20 cellular contexts compared by ENCODE assay signal in genomic region chr2:42383855-42384530, GRCh38. TPM values are rescaled to one million over a fixed set of nuclear protein-coding genes. Genes with fewer than 3 reads are reported as not detected.
DNase-seq lines count a peak whose midpoint lies in the region; ATAC-seq and TF ChIP-seq lines count a peak whose summit lies in the region.
"Had no signal": no experiment of that assay in that cellular context is flagged by ENCODE, and none has a peak within 500 bp of the region (broad histone marks: within the 10 kb centered on the region; RNA-seq: fewer than 3 reads in every experiment).

No MANE protein-coding gene starts in this region.

- no peak overlapping the region for H3K4me2 ChIP-seq in neuronal stem cell (ENCODE audit: insufficient read depth, low read length, poor library complexity, severe bottlenecking)
- H3K4me2 ChIP-seq: A549; BLaER1 treated with 17β-estradiol and CSF1 and Interleukin-3, amounts not matched to agents 10 nM and 100 nM had no signal

- no peaks in the 10 kb centered on the region for H3K9me3 ChIP-seq in SJCRH30 (replicated peaks)
- H3K9me3 ChIP-seq in neuronal stem cell (replicated peaks in 1 of 2; ENCODE audit: control insufficient read depth in 2 of 2, insufficient read depth in 1 of 2, low read depth in 1 of 2, low read length in 2 of 2), result no peaks in the 10 kb centered on the region
- H3K9me3 ChIP-seq in testis, result no peaks in the 10 kb centered on the region
- H3K9me3 ChIP-seq: A549; BLaER1 treated with 17β-estradiol and CSF1 and Interleukin-3, amounts not matched to agents 10 nM and 100 nM; Caco-2 had no signal

- H2BK120ac ChIP-seq in neuronal stem cell (ENCODE audit: low read depth, low read length), result no peak overlapping the region

- peaks cover 19% of the 10 kb centered on the region; the same call in 1 of the 2 replicates for H3K4me1 ChIP-seq in SJCRH30
- H3K4me1 ChIP-seq in neuronal stem cell (ENCODE audit: control insufficient read depth in 2 of 2, insufficient read depth in 1 of 2, low read depth in 1 of 2, low read length in 2 of 2), result no peaks in the 10 kb centered on the region
- peaks cover 18% of the 10 kb centered on the region for H3K4me1 ChIP-seq in testis
- H3K4me1 ChIP-seq: A549; BLaER1 treated with 17β-estradiol and CSF1 and Interleukin-3, amounts not matched to agents 10 nM and 100 nM; Caco-2 had no signal

- H3K79me1 ChIP-seq in neuronal stem cell (ENCODE audit: low read depth, low read length), result no peaks in the 10 kb centered on the region

- H3K36me3 ChIP-seq in SJCRH30 (no peaks in the 10 kb centered on the region), neuronal stem cell (replicated peaks in 1 of 2; ENCODE audit: control insufficient read depth in 2 of 2, insufficient read depth in 2 of 2, low read length in 2 of 2) (no peaks in the 10 kb centered on the region), testis (ENCODE audit: low read depth, missing control alignments) (no peaks in the 10 kb centered on the region)
- H3K36me3 ChIP-seq: BLaER1 treated with 17β-estradiol and CSF1 and Interleukin-3, amounts not matched to agents 10 nM and 100 nM had no signal

- H3K9ac ChIP-seq in neuronal stem cell (ENCODE audit: low read depth, low read length, poor library complexity), result no peak overlapping the region
- H3K9ac ChIP-seq: BLaER1 treated with 17β-estradiol and CSF1 and Interleukin-3, amounts not matched to agents 10 nM and 100 nM had no signal

- no peaks in the 10 kb centered on the region for H3K9me3 Mint-ChIP-seq in activated T-cell treated with anti-CD3 and anti-CD28 coated beads, Interleukin-2, amount 50 U/mL, for 24 hours
- H3K9me3 Mint-ChIP-seq: CD4-positive, alpha-beta T cell; CD8-positive, alpha-beta T cell had no signal

- H3K27ac ChIP-seq in SJCRH30 (peak overlapping the region; percentile 41; the same call in 1 of the 2 replicates), neuronal stem cell (replicated peaks; ENCODE audit: low read length) (no peak overlapping the region), testis (peak overlapping the region; percentile 15 to 82), RWPE1 (no peak overlapping the region)
- H3K27ac ChIP-seq: 22Rv1; A549; BLaER1 treated with 17β-estradiol and CSF1 and Interleukin-3, amounts not matched to agents 10 nM and 100 nM; C4-2B had no signal

- H3K27ac Mint-ChIP-seq in activated T-cell treated with anti-CD3 and anti-CD28 coated beads, Interleukin-2, amount 50 U/mL, for 24 hours, result no peak overlapping the region
- H3K27ac Mint-ChIP-seq: B cell; CD4-positive, alpha-beta T cell; CD8-positive, alpha-beta T cell had no signal

- ATAC-seq in GM18870 (IDR thresholded peaks at IDR 0.05; ENCODE audit: unreplicated experiment) (no peak), HG03280 (IDR thresholded peaks at IDR 0.05; ENCODE audit: unreplicated experiment) (no peak)
- ATAC-seq: A549; CD8-positive, alpha-beta T cell had no signal

- POLR2A ChIA-PET in RWPE1 (lab: Yijun Ruan, JAX; ENCODE audit: low non-redundant PET), result no interaction called here

- no peaks in the 10 kb centered on the region for H3K4me1 Mint-ChIP-seq in activated T-cell treated with anti-CD3 and anti-CD28 coated beads, Interleukin-2, amount 50 U/mL, for 24 hours (ENCODE audit: low read depth)
- H3K4me1 Mint-ChIP-seq: B cell had no signal

- WGBS in neuronal stem cell (ENCODE audit: extremely low coverage in 2 of 2, insufficient read length in 2 of 2, insufficient replicate concordance in 1 of 2), 2 donors, result no CpG with 5 or more reads among the region's 11 CpGs
- WGBS in testis, 2 donors, result 56 to 59% methylated on average over 11 of the region's 11 CpGs

- no peak overlapping the region for H3K4ac ChIP-seq in neuronal stem cell (ENCODE audit: low read length)

- CTCF ChIA-PET in RWPE1 (lab: Yijun Ruan, JAX), result no interaction called here

- H4K8ac ChIP-seq in neuronal stem cell (ENCODE audit: low read depth, low read length), result no peak overlapping the region

- H3K27me3 ChIP-seq in SJCRH30 (no peaks in the 10 kb centered on the region), neuronal stem cell (ENCODE audit: control insufficient read depth in 3 of 3, insufficient read depth in 3 of 3, low read depth in 1 of 3, low read length in 3 of 3) (peaks cover 0 to 14% (median 0%) of the 10 kb centered on the region in 3 experiments), testis (no peaks in the 10 kb centered on the region)
- H3K27me3 ChIP-seq: BLaER1 treated with 17β-estradiol and CSF1 and Interleukin-3, amounts not matched to agents 10 nM and 100 nM had no signal

- peak overlapping the region; percentile 48 for H3K14ac ChIP-seq in neuronal stem cell (ENCODE audit: low read length)

- no peaks in the 10 kb centered on the region for H3K36me3 Mint-ChIP-seq in activated T-cell treated with anti-CD3 and anti-CD28 coated beads, Interleukin-2, amount 50 U/mL, for 24 hours (ENCODE audit: low read depth)
- H3K36me3 Mint-ChIP-seq: CD8-positive, alpha-beta T cell had no signal

- no peaks in the 10 kb centered on the region for H3K27me3 Mint-ChIP-seq in activated T-cell treated with anti-CD3 and anti-CD28 coated beads, Interleukin-2, amount 50 U/mL, for 24 hours
- H3K27me3 Mint-ChIP-seq: CD4-positive, alpha-beta T cell had no signal

- intact Hi-C loops in testis (cut with DNase I; ENCODE audit: low total_unique reads), result no loop called here

- H3K4me3 ChIP-seq in SJCRH30, result no peak overlapping the region
- H3K4me3 ChIP-seq in neuronal stem cell (ENCODE audit: low read length in 2 of 2), result no peak overlapping the region
- H3K4me3 ChIP-seq in testis, result no peak overlapping the region
- H3K4me3 ChIP-seq: A549; BLaER1 treated with 17β-estradiol and CSF1 and Interleukin-3, amounts not matched to agents 10 nM and 100 nM had no signal

- H2BK12ac ChIP-seq in neuronal stem cell (ENCODE audit: low read length), result no peak overlapping the region

- H2BK15ac ChIP-seq in neuronal stem cell (ENCODE audit: low read length), result no peak overlapping the region

- no peak overlapping the region for H4K91ac ChIP-seq in neuronal stem cell (ENCODE audit: low read depth, low read length, poor library complexity)

- no peak for TF ChIP-seq POLR2A in testis (IDR thresholded peaks at IDR 0.05)

- no peak overlapping the region for H3K4me3 Mint-ChIP-seq in activated T-cell treated with anti-CD3 and anti-CD28 coated beads, Interleukin-2, amount 50 U/mL, for 24 hours
- H3K4me3 Mint-ChIP-seq: B cell; CD4-positive, alpha-beta T cell; CD8-positive, alpha-beta T cell had no signal

- peak overlapping the region; percentile 38 for H2AFZ ChIP-seq in neuronal stem cell (ENCODE audit: low read length)

- H3K18ac ChIP-seq in neuronal stem cell (ENCODE audit: low read length), result no peak overlapping the region

- H3K23ac ChIP-seq in neuronal stem cell (ENCODE audit: low read depth, low read length, poor library complexity), result no peak overlapping the region

- DNase-seq in SJCRH30 (peak; percentile 61 to 74), mesenteric fat pad (ENCODE audit: low spot score) (peak; percentile 26), neuronal stem cell (ENCODE audit: low spot score) (no peak), testis (peak; percentile 52), RWPE1 (ENCODE audit: low spot score) (no peak)
- no peak for DNase-seq in activated T-cell treated with anti-CD3 and anti-CD28 coated beads, Interleukin-2, amount 50 U/mL, for 24 hours
- DNase-seq: AML-193; Caco-2; Calu3; CD4-positive, alpha-beta T cell; CD8-positive, alpha-beta T cell; DMS79 treated with DMSO at 0.1 percent for 48 hours; GF-D8 had no signal

- TF ChIP-seq CTCF in testis (IDR thresholded peaks at IDR 0.05) (no peak), RWPE1 (conservative IDR thresholded peaks at IDR 0.05; ENCODE audit: low read depth) (no peak)

- H2BK5ac ChIP-seq in neuronal stem cell (ENCODE audit: low read length), result no peak overlapping the region

- no peak overlapping the region for H2AK5ac ChIP-seq in neuronal stem cell (ENCODE audit: low read depth, low read length)

RNA-seq across cellular contexts. Expression of gene COX7A2L, which starts 23.0 kb away (rescaled TPM):
- total RNA-seq in SJCRH30 (2014; rRNA removed; shearing (Covaris generic)), result 306 and 322 TPM in 2 replicates
- 78.5 TPM for total RNA-seq in mesenteric fat pad
- 136 TPM for polyA plus RNA-seq in neuronal stem cell (2013, experiment 1 of 2)
- 130 TPM for polyA plus RNA-seq in neuronal stem cell (2013, experiment 2 of 2)
- total RNA-seq in testis, result 100 to 1,000 TPM; 134 to 142 TPM
- polyA plus RNA-seq in testis (ENCODE audit: insufficient read depth, low read depth, low replicate concordance), result 143 TPM

Comparison
In these comparisons a context has a peak if more than half of its experiments do, and no peak if none do; other contexts are left out.
1. DNase-seq: peak in SJCRH30 (2 of 2), mesenteric fat pad (single experiment) and testis (single experiment); none in neuronal stem cell (single experiment), activated T-cell treated with anti-CD3 and anti-CD28 coated beads, Interleukin-2, amount 50 U/mL, for 24 hours (single experiment) and RWPE1 (single experiment).
2. H3K27ac ChIP-seq: peak in SJCRH30 (single experiment) and testis (2 of 2); none in neuronal stem cell (single experiment) and RWPE1 (single experiment).